ENCODE assay signal across 8 cellular contexts in the genomic region with DNA sequence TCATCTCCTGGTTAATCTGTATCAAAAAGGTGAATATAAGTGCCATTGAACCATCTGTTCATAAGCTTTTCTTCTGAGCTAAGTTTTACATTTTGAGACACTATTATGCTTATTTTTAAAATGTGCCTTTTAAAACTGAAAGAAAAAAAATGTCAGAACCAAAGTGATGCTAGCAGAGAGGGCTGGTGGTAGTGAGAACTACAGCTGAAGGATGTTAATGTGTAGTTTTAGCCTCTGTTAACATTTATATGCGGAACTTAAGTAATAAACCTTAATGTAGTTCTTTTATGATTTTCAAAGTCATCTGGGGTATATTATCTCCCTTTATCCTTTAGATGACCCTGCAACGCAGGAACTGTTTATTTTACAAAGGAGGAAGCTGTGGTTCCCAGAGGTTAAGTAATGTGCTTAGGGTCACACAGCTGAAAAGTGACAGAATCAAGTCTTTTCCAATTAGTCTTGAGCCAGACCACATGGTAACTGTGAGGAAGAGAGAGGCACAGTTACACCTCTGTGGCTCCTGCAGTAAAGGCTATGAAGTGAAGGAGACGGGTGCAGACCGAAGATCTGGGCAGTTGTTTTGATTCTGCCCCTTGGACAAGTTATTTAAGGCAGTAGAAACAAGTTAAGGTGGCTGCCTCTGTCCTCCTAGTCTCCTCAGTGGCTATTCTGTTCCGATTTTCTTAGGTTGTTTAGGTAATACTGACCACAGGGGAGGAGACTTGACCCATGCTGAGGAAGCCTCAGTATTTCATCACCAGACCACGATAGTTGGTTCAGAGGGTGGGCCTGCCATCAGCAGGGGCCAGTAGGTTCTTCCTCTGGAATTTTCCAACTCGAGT. TPM values are rescaled to one million over a fixed set of nuclear protein-coding genes. Genes with fewer than 3 reads are reported as not detected.
DNase-seq lines count a peak whose midpoint lies in the region; ATAC-seq and TF ChIP-seq lines count a peak whose summit lies in the region.

No MANE protein-coding gene starts in this region.

- H3K4me3 ChIP-seq in GM23338: no peak overlapping the region

- no peak overlapping the region for H2AFZ ChIP-seq in GM23338

- peaks cover 81% of the 10 kb centered on the region for H3K4me1 Mint-ChIP-seq in activated T-cell treated with anti-CD3 and anti-CD28 coated beads, Interleukin-2, amount 50 U/mL, for 72 hours (ENCODE audit: low read depth)
- peaks cover 80% of the 10 kb centered on the region for H3K4me1 Mint-ChIP-seq in activated naive CD8-positive, alpha-beta T cell (ENCODE audit: low read depth)
- H3K4me1 Mint-ChIP-seq in natural killer cell: peaks cover 82 to 87% of the 10 kb centered on the region in 2 donors
- no peaks in the 10 kb centered on the region; the same call in 2 of the 3 replicates for H3K4me1 Mint-ChIP-seq in GM23338

- peaks cover 10 to 32% of the 10 kb centered on the region in 2 donors for H3K36me3 Mint-ChIP-seq in activated T-cell treated with anti-CD3 and anti-CD28 coated beads, Interleukin-2, amount 50 U/mL, for 72 hours (ENCODE audit: insufficient read depth in 2 of 2)
- peaks cover 32% of the 10 kb centered on the region for H3K36me3 Mint-ChIP-seq in activated naive CD8-positive, alpha-beta T cell
- H3K36me3 Mint-ChIP-seq in natural killer cell (peaks cover 16% of the 10 kb centered on the region), GM23338 (ENCODE audit: low read depth) (no peaks in the 10 kb centered on the region; the same call in 2 of the 3 replicates)

- H3K4me2 ChIP-seq in GM23338: no peak overlapping the region

- H3K79me2 ChIP-seq in GM23338 (replicated peaks; ENCODE audit: insufficient read depth): no peaks in the 10 kb centered on the region

- no peaks in the 10 kb centered on the region for H3K9me2 ChIP-seq in GM23338 (ENCODE audit: insufficient read depth)

- no peaks in the 10 kb centered on the region for H3K27me3 Mint-ChIP-seq in activated T-cell treated with anti-CD3 and anti-CD28 coated beads, Interleukin-2, amount 50 U/mL, for 72 hours (ENCODE audit: low read depth)
- H3K27me3 Mint-ChIP-seq in activated naive CD8-positive, alpha-beta T cell: no peaks in the 10 kb centered on the region
- H3K27me3 Mint-ChIP-seq in natural killer cell (ENCODE audit: low read depth in 2 of 2) (no peaks in the 10 kb centered on the region), GM23338 (ENCODE audit: insufficient read depth, low read depth, poor library complexity) (no peaks in the 10 kb centered on the region)

- DNase-seq in activated T-cell treated with anti-CD3 and anti-CD28 coated beads, Interleukin-2, amount 50 U/mL, for 72 hours: no peak
- no peak for DNase-seq in activated T-cell treated with anti-CD3 and anti-CD28 coated beads, Interleukin-2, amount 50 U/mL, for 1 hour
- DNase-seq in natural killer cell (no peak), NCI-H2171 (lab: John Stamatoyannopoulos, UW) (no peak), GM19238 (ENCODE audit: insufficient read length, low spot score) (no peak), GM23338 (ENCODE audit: low spot score) (no peak)

- no peaks in the 10 kb centered on the region for H3F3A ChIP-seq in GM23338 (replicated peaks; ENCODE audit: low read depth)

- intact Hi-C loops in natural killer cell (cut with micrococcal nuclease): loop anchor here (2.0 to 5.0 kb wide), 3 partner anchors 14 to 37 kb away; no protein-coding TSS in a partner anchor

- peaks cover 0 to 3% of the 10 kb centered on the region in 2 donors for H3K9me3 Mint-ChIP-seq in activated T-cell treated with anti-CD3 and anti-CD28 coated beads, Interleukin-2, amount 50 U/mL, for 72 hours
- H3K9me3 Mint-ChIP-seq in activated naive CD8-positive, alpha-beta T cell (ENCODE audit: low read depth): no peaks in the 10 kb centered on the region
- H3K9me3 Mint-ChIP-seq in natural killer cell: no peaks in the 10 kb centered on the region
- H3K9me3 Mint-ChIP-seq in GM23338: no peaks in the 10 kb centered on the region

- H3K4me1 ChIP-seq in GM23338 (ENCODE audit: insufficient read depth): no peaks in the 10 kb centered on the region

- H3K27me3 ChIP-seq in GM23338 (ENCODE audit: insufficient read depth): no peaks in the 10 kb centered on the region

- TF ChIP-seq CTCF in natural killer cell (IDR thresholded peaks at IDR 0.05) (no peak), GM23338 (conservative IDR thresholded peaks at IDR 0.05; ENCODE audit: low read depth in 2 of 2) (no peak)

- H3K27ac Mint-ChIP-seq in activated T-cell treated with anti-CD3 and anti-CD28 coated beads, Interleukin-2, amount 50 U/mL, for 72 hours: peak overlapping the region; percentile 72
- peak overlapping the region; percentile 87 for H3K27ac Mint-ChIP-seq in activated naive CD8-positive, alpha-beta T cell
- H3K27ac Mint-ChIP-seq in natural killer cell: peak overlapping the region; percentile 94 to 99
- no peak overlapping the region for H3K27ac Mint-ChIP-seq in GM23338

- H3K36me3 ChIP-seq in GM23338 (ENCODE audit: insufficient read depth): no peaks in the 10 kb centered on the region

- peak in 1 of 2 donors; percentile 28 for ATAC-seq in activated T-cell treated with anti-CD3 and anti-CD28 coated beads, Interleukin-2, amount 50 U/mL, for 72 hours (replicated peaks in 1 of 2)
- peak; percentile 68 for ATAC-seq in HG03342 (IDR thresholded peaks at IDR 0.05; ENCODE audit: unreplicated experiment)
- ATAC-seq in natural killer cell: peak; percentile 69 to 87 (median 75)
- ATAC-seq in GM23338: no peak

- H3K27ac ChIP-seq in GM23338 (ENCODE audit: low read depth): no peak overlapping the region

- H3K4me3 Mint-ChIP-seq in activated T-cell treated with anti-CD3 and anti-CD28 coated beads, Interleukin-2, amount 50 U/mL, for 72 hours: peak overlapping the region; percentile 50 to 79
- H3K4me3 Mint-ChIP-seq in activated naive CD8-positive, alpha-beta T cell: peak overlapping the region; percentile 55
- H3K4me3 Mint-ChIP-seq in natural killer cell (peak overlapping the region; percentile 86), GM23338 (no peak overlapping the region)

- H4K20me1 ChIP-seq in GM23338 (replicated peaks; ENCODE audit: insufficient read depth): no peaks in the 10 kb centered on the region

TF ChIP-seq in GM23338, 12 proteins besides CTCF, POLR2A, EP300 and RAD21 (continues in another document):
- no peak for TF ChIP-seq CREB1 (CRISPR knock-in tag; IDR thresholded peaks at IDR 0.05; ENCODE audit: low read depth)
- TF ChIP-seq, protein P1, sequence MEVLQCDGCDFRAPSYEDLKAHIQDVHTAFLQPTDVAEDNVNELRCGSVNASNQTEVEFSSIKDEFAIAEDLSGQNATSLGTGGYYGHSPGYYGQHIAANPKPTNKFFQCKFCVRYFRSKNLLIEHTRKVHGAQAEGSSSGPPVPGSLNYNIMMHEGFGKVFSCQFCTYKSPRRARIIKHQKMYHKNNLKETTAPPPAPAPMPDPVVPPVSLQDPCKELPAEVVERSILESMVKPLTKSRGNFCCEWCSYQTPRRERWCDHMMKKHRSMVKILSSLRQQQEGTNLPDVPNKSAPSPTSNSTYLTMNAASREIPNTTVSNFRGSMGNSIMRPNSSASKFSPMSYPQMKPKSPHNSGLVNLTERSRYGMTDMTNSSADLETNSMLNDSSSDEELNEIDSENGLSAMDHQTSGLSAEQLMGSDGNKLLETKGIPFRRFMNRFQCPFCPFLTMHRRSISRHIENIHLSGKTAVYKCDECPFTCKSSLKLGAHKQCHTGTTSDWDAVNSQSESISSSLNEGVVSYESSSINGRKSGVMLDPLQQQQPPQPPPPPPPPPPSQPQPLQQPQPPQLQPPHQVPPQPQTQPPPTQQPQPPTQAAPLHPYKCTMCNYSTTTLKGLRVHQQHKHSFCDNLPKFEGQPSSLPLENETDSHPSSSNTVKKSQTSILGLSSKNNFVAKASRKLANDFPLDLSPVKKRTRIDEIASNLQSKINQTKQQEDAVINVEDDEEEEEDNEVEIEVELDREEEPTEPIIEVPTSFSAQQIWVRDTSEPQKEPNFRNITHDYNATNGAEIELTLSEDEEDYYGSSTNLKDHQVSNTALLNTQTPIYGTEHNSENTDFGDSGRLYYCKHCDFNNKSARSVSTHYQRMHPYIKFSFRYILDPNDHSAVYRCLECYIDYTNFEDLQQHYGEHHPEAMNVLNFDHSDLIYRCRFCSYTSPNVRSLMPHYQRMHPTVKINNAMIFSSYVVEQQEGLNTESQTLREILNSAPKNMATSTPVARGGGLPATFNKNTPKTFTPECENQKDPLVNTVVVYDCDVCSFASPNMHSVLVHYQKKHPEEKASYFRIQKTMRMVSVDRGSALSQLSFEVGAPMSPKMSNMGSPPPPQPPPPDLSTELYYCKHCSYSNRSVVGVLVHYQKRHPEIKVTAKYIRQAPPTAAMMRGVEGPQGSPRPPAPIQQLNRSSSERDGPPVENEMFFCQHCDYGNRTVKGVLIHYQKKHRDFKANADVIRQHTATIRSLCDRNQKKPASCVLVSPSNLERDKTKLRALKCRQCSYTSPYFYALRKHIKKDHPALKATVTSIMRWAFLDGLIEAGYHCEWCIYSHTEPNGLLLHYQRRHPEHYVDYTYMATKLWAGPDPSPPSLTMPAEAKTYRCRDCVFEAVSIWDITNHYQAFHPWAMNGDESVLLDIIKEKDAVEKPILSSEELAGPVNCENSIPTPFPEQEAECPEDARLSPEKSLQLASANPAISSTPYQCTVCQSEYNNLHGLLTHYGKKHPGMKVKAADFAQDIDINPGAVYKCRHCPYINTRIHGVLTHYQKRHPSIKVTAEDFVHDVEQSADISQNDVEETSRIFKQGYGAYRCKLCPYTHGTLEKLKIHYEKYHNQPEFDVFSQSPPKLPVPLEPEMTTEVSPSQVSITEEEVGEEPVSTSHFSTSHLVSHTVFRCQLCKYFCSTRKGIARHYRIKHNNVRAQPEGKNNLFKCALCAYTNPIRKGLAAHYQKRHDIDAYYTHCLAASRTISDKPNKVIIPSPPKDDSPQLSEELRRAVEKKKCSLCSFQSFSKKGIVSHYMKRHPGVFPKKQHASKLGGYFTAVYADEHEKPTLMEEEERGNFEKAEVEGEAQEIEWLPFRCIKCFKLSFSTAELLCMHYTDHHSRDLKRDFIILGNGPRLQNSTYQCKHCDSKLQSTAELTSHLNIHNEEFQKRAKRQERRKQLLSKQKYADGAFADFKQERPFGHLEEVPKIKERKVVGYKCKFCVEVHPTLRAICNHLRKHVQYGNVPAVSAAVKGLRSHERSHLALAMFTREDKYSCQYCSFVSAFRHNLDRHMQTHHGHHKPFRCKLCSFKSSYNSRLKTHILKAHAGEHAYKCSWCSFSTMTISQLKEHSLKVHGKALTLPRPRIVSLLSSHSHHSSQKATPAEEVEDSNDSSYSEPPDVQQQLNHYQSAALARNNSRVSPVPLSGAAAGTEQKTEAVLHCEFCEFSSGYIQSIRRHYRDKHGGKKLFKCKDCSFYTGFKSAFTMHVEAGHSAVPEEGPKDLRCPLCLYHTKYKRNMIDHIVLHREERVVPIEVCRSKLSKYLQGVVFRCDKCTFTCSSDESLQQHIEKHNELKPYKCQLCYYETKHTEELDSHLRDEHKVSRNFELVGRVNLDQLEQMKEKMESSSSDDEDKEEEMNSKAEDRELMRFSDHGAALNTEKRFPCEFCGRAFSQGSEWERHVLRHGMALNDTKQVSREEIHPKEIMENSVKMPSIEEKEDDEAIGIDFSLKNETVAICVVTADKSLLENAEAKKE (CRISPR knock-in tag; IDR thresholded peaks at IDR 0.05): no peak

RNA-seq across cellular contexts. Expression of a gene that starts 23.9 kb away (rescaled TPM):
- total RNA-seq in activated T-cell treated with anti-CD3 and anti-CD28 coated beads, Interleukin-2, amount 50 U/mL, for 72 hours: 100 to 1,000 TPM; 233 to 250 TPM
- total RNA-seq in natural killer cell: 100 to 1,000 TPM; 552 to 653 (median 582) TPM
- total RNA-seq in GM23338 (2014; rRNA removed; shearing (Covaris generic)): 14.8 and 19.0 TPM in 2 replicates
- polyA plus RNA-seq in GM23338 (2016; fragmentation: Nextera tagmentation; extraction: Ambion mirVana): 8.2 and 9.9 TPM in 2 replicates

Comparison
In these comparisons a context has a peak if more than half of its experiments do, and no peak if none do; other contexts are left out.
1. RNA of a gene that starts 23.9 kb away (total RNA-seq): 552 to 653 TPM in natural killer cell and 233 to 250 TPM in activated T-cell treated with anti-CD3 and anti-CD28 coated beads, Interleukin-2, amount 50 U/mL, for 72 hours; 14.8 to 19.0 TPM in GM23338; every median in the first group is over 10 times any median in the second.